Comparison of ENCODE assay signal across 25 cellular contexts in genomic region chr2:171056307-171056706, GRCh38.
DNase-seq lines count a peak whose midpoint lies in the region; ATAC-seq and TF ChIP-seq lines count a peak whose summit lies in the region.
"Had no signal": no experiment of that assay in that cellular context is flagged by ENCODE, and none has a peak within 500 bp of the region (broad histone marks: within the 10 kb centered on the region; RNA-seq: fewer than 3 reads in every experiment).

No MANE protein-coding gene starts in this region.

- no peaks in the 10 kb centered on the region for H3K9me2 ChIP-seq in GM23248 (ENCODE audit: insufficient read depth)

- TF ChIP-seq CTCF in AG04450 (IDR thresholded peaks at IDR 0.05; ENCODE audit: low read depth, low read length) (no peak), brain microvascular endothelial cell (IDR thresholded peaks at IDR 0.05; ENCODE audit: low read depth, low read length, missing control alignments) (no peak)

- in situ Hi-C loops in GM23248 (cut with MboI) (no loop called here), brain microvascular endothelial cell (cut with HindIII; ENCODE audit: low pct_ligation_motif_present, low sequenced_read_pairs) (no loop called here)

- H3K4me3 ChIP-seq in AG04450 (ENCODE audit: low read depth, low read length) (no peak overlapping the region), GM23248 (no peak overlapping the region), brain microvascular endothelial cell (ENCODE audit: low read depth, low read length) (no peak overlapping the region), aorta (ENCODE audit: low read length in 2 of 2) (no peak overlapping the region)
- H3K4me3 ChIP-seq: BLaER1 treated with 17β-estradiol and CSF1 and Interleukin-3, amounts not matched to agents 10 nM and 100 nM; colonic mucosa; GM23338; psoas muscle; transverse colon had no signal

- H2AFZ ChIP-seq in GM23248: no peak overlapping the region
- H2AFZ ChIP-seq: GM23338 had no signal

- H3K4me2 ChIP-seq in GM23248 (ENCODE audit: unreplicated experiment): peak overlapping the region; percentile 7
- H3K4me2 ChIP-seq: BLaER1 treated with 17β-estradiol and CSF1 and Interleukin-3, amounts not matched to agents 10 nM and 100 nM; GM23338 had no signal

- no peak overlapping the region for H3K9ac ChIP-seq in GM23248
- H3K9ac ChIP-seq: BLaER1 treated with 17β-estradiol and CSF1 and Interleukin-3, amounts not matched to agents 10 nM and 100 nM had no signal

- intact Hi-C loops in aorta (cut with DNase I): no loop called here

- H3K27me3 ChIP-seq in AG04450 (ENCODE audit: control insufficient read depth, insufficient read depth, low read length) (no peaks in the 10 kb centered on the region), GM23248 (replicated peaks; ENCODE audit: insufficient read depth) (no peaks in the 10 kb centered on the region), brain microvascular endothelial cell (replicated peaks) (no peaks in the 10 kb centered on the region), aorta (ENCODE audit: control insufficient read depth in 1 of 2, insufficient read depth in 2 of 2, low read length in 1 of 2) (no peaks in the 10 kb centered on the region)
- H3K27me3 ChIP-seq: BLaER1 treated with 17β-estradiol and CSF1 and Interleukin-3, amounts not matched to agents 10 nM and 100 nM; colonic mucosa; transverse colon had no signal

- POLR2A ChIA-PET in AG04450 (lab: Yijun Ruan, JAX): no interaction called here

- peaks cover 35% of the 10 kb centered on the region for H3K36me3 ChIP-seq in GM23248 (ENCODE audit: low read depth)
- peaks cover 8% of the 10 kb centered on the region for H3K36me3 ChIP-seq in brain microvascular endothelial cell (replicated peaks)
- H3K36me3 ChIP-seq in aorta (ENCODE audit: control insufficient read depth in 1 of 2, insufficient read depth in 2 of 2, low read length in 1 of 2): peaks cover 2% of the 10 kb centered on the region in 2 donors
- H3K36me3 ChIP-seq: colonic mucosa had no signal

- H4K20me1 ChIP-seq in GM23248 (ENCODE audit: insufficient read depth): no peaks in the 10 kb centered on the region

- DNase-seq in AG04450 (ENCODE audit: low read depth, low spot score) (peak; percentile 26), GM23248 (peak; percentile 50), brain microvascular endothelial cell (peak; percentile 18), iris pigment epithelial cell (ENCODE audit: low read depth) (peak; percentile 80), kidney tubule cell (ENCODE audit: low spot score) (no peak), DMS 273 (lab: John Stamatoyannopoulos, UW; ENCODE audit: unreplicated experiment) (no peak), NCI-H2196 (lab: John Stamatoyannopoulos, UW; ENCODE audit: unreplicated experiment) (no peak), aorta (no peak)
- DNase-seq: activated CD4-positive, alpha-beta T cell treated with anti-CD3 and anti-CD28 coated beads, Interleukin-2, amount 50 U/mL, for 4 hours; activated CD4-positive, CD25-positive, alpha-beta regulatory T cell; activated CD8-positive, alpha-beta memory T cell treated with anti-CD3 and anti-CD28 coated beads, Interleukin-2, amount 50 U/mL, for 48 hours; colonic mucosa; effector memory CD8-positive, alpha-beta T cell; KG1; left colon; NCI-H1436; NCI-H2107; NCI-H446 treated with DMSO at 0.1 percent for 48 hours; OCI-M1; psoas muscle; SW 1271; transverse colon had no signal

- 21 to 35% methylated on average over 1 of the region's 1 CpG for WGBS in GM23248 (ENCODE audit: low coverage in 1 of 2, low lambda C conversion rate in 2 of 2, missing lambda C conversion rate in 2 of 2), 2 experiments
- 15 to 21% methylated on average over 1 of the region's 1 CpG for WGBS in aorta, 2 donors

- peaks cover 17% of the 10 kb centered on the region for H3K79me2 ChIP-seq in GM23248 (ENCODE audit: insufficient read depth)

- H3K27ac ChIP-seq in AG04450 (ENCODE audit: low read depth, low read length) (no peak overlapping the region), GM23248 (peak overlapping the region; percentile 14; the same call in 1 of the 2 replicates), brain microvascular endothelial cell (no peak overlapping the region), aorta (ENCODE audit: low read depth in 1 of 2, low read length in 2 of 2) (no peak overlapping the region)
- H3K27ac ChIP-seq: BLaER1 treated with 17β-estradiol and CSF1 and Interleukin-3, amounts not matched to agents 10 nM and 100 nM; colonic mucosa; psoas muscle; transverse colon had no signal

- peaks cover 4% of the 10 kb centered on the region; the same call in 1 of the 2 replicates for H3K9me3 ChIP-seq in AG04450 (ENCODE audit: control insufficient read depth, insufficient read depth, low read length)
- no peaks in the 10 kb centered on the region for H3K9me3 ChIP-seq in GM23248 (ENCODE audit: low read depth)
- no peaks in the 10 kb centered on the region for H3K9me3 ChIP-seq in aorta (ENCODE audit: control insufficient read depth, low read length)
- H3K9me3 ChIP-seq: colonic mucosa, psoas muscle, transverse colon had no signal

- peaks cover 12% of the 10 kb centered on the region; the same call in 1 of the 2 replicates for H3F3A ChIP-seq in GM23248 (ENCODE audit: insufficient read depth)

- CTCF ChIA-PET in AG04450 (lab: Charles Lee): no interaction called here

- ATAC-seq in aorta (ENCODE audit: low FRiP score): no peak
- ATAC-seq: effector memory CD8-positive, alpha-beta T cell; GM23338; left colon; psoas muscle; Right ventricle myocardium inferior had no signal

- H3K4me1 ChIP-seq in GM23248 (ENCODE audit: insufficient read depth): peaks cover 20% of the 10 kb centered on the region
- H3K4me1 ChIP-seq in aorta (ENCODE audit: control insufficient read depth in 1 of 2, insufficient read depth in 2 of 2, low read length in 2 of 2): no peaks in the 10 kb centered on the region
- H3K4me1 ChIP-seq: BLaER1 treated with 17β-estradiol and CSF1 and Interleukin-3, amounts not matched to agents 10 nM and 100 nM; colonic mucosa; psoas muscle; transverse colon had no signal

Comparison
In these comparisons a context has a peak if more than half of its experiments do, and no peak if none do; other contexts are left out.
1. DNase-seq: peak in AG04450 (single experiment), GM23248 (single experiment), brain microvascular endothelial cell (single experiment) and iris pigment epithelial cell (single experiment); none in kidney tubule cell (single experiment), DMS 273 (single experiment), NCI-H2196 (single experiment) and aorta (0 of 2).